28 cellular contexts compared by ENCODE assay signal in genomic region chr1:103187673-103188072, GRCh38.
"Had no signal": no experiment of that assay in that cellular context is flagged by ENCODE, and none has a peak within 500 bp of the region (broad histone marks: within the 10 kb centered on the region; RNA-seq: fewer than 3 reads in every experiment).

No MANE protein-coding gene starts in this region.

- FAIRE-seq: urothelium cell line had no signal

- H3K36me3 Mint-ChIP-seq: stimulated activated effector memory CD8-positive, alpha-beta T cell treated with anti-CD3 and anti-CD28 coated beads, Interleukin-12 subunit alpha, Interleukin-12 subunit beta, amount 100 ng/mL, for 72 hours; stimulated activated memory B cell treated with anti-CD40 and anti-IgM and Interleukin-4, amounts not matched to agents 10 μg/mL and 1 μg/mL and 100 μg/mL, for 72 hours; stimulated activated naive B cell treated with anti-CD40 and anti-IgM and Interleukin-4, amounts not matched to agents 10 μg/mL and 1 μg/mL and 100 μg/mL, for 72 hours; type B pancreatic cell had no signal

- H3K4me3 Mint-ChIP-seq: stimulated activated effector memory CD8-positive, alpha-beta T cell treated with anti-CD3 and anti-CD28 coated beads, Interleukin-12 subunit alpha, Interleukin-12 subunit beta, amount 100 ng/mL, for 72 hours; stimulated activated memory B cell treated with anti-CD40 and anti-IgM and Interleukin-4, amounts not matched to agents 10 μg/mL and 1 μg/mL and 100 μg/mL, for 72 hours; stimulated activated naive B cell treated with anti-CD40 and anti-IgM and Interleukin-4, amounts not matched to agents 10 μg/mL and 1 μg/mL and 100 μg/mL, for 72 hours; stimulated activated naive CD8-positive, alpha-beta T cell treated with anti-CD3 and anti-CD28 coated beads, Interleukin-15, amount 100 ng/mL, for 72 hours; stimulated activated naive CD8-positive, alpha-beta T cell treated with anti-CD3 and anti-CD28 coated beads, Interleukin-15, Interleukin-2, amounts not matched to agents 100 ng/mL and 50 ng/mL, for 24 hours; type B pancreatic cell had no signal

- H3K4me3 ChIP-seq: stomach, suprapubic skin, testis, thoracic aorta, thyroid gland, tibial artery, tibial nerve, transverse colon, upper lobe of left lung, upper lobe of right lung, uterus, vagina had no signal

- H3K27me3 ChIP-seq: stomach, suprapubic skin, testis, thyroid gland, tibial artery, tibial nerve, transverse colon, upper lobe of left lung, upper lobe of right lung, uterus, vagina had no signal

- H3K27ac Mint-ChIP-seq: stimulated activated effector memory CD8-positive, alpha-beta T cell treated with anti-CD3 and anti-CD28 coated beads, Interleukin-12 subunit alpha, Interleukin-12 subunit beta, amount 100 ng/mL, for 72 hours; stimulated activated memory B cell treated with anti-CD40 and anti-IgM and Interleukin-4, amounts not matched to agents 10 μg/mL and 1 μg/mL and 100 μg/mL, for 72 hours; stimulated activated naive B cell treated with anti-CD40 and anti-IgM and Interleukin-4, amounts not matched to agents 10 μg/mL and 1 μg/mL and 100 μg/mL, for 72 hours; stimulated activated naive CD8-positive, alpha-beta T cell treated with anti-CD3 and anti-CD28 coated beads, Interleukin-15, amount 100 ng/mL, for 72 hours; stimulated activated naive CD8-positive, alpha-beta T cell treated with anti-CD3 and anti-CD28 coated beads, Interleukin-15, Interleukin-2, amounts not matched to agents 100 ng/mL and 50 ng/mL, for 24 hours; type B pancreatic cell had no signal

- H3K4me1 Mint-ChIP-seq: stimulated activated effector memory CD8-positive, alpha-beta T cell treated with anti-CD3 and anti-CD28 coated beads, Interleukin-12 subunit alpha, Interleukin-12 subunit beta, amount 100 ng/mL, for 72 hours; stimulated activated memory B cell treated with anti-CD40 and anti-IgM and Interleukin-4, amounts not matched to agents 10 μg/mL and 1 μg/mL and 100 μg/mL, for 72 hours; stimulated activated naive B cell treated with anti-CD40 and anti-IgM and Interleukin-4, amounts not matched to agents 10 μg/mL and 1 μg/mL and 100 μg/mL, for 72 hours; stimulated activated naive CD8-positive, alpha-beta T cell treated with anti-CD3 and anti-CD28 coated beads, Interleukin-15, amount 100 ng/mL, for 72 hours had no signal

- H3K4me1 ChIP-seq: stomach, suprapubic skin, testis, thyroid gland, tibial artery, tibial nerve, transverse colon, upper lobe of left lung, upper lobe of right lung, uterus, vagina had no signal

- H3K36me3 ChIP-seq: stomach, suprapubic skin, thoracic aorta, thyroid gland, tibial artery, tibial nerve, transverse colon, upper lobe of left lung, upper lobe of right lung, uterus, vagina had no signal

- ATAC-seq: stimulated activated effector memory CD8-positive, alpha-beta T cell treated with anti-CD3 and anti-CD28 coated beads, Interleukin-12 subunit alpha, Interleukin-12 subunit beta, amount 100 ng/mL, for 72 hours; stimulated activated memory B cell treated with anti-CD40 and anti-IgM and Interleukin-4, amounts not matched to agents 10 μg/mL and 1 μg/mL and 100 μg/mL, for 72 hours; stimulated activated naive B cell treated with anti-CD40 and anti-IgM and Interleukin-4, amounts not matched to agents 10 μg/mL and 1 μg/mL and 100 μg/mL, for 72 hours; stimulated activated naive CD8-positive, alpha-beta T cell treated with anti-CD3 and anti-CD28 coated beads, Interleukin-15, amount 100 ng/mL, for 72 hours; stimulated activated naive CD8-positive, alpha-beta T cell treated with anti-CD3 and anti-CD28 coated beads, Interleukin-15, Interleukin-2, amounts not matched to agents 100 U/mL and 50 U/mL, for 24 hours; upper lobe of right lung had no signal

- H3K27me3 Mint-ChIP-seq: stimulated activated memory B cell treated with anti-CD40 and anti-IgM and Interleukin-4, amounts not matched to agents 10 μg/mL and 1 μg/mL and 100 μg/mL, for 72 hours; stimulated activated naive B cell treated with anti-CD40 and anti-IgM and Interleukin-4, amounts not matched to agents 10 μg/mL and 1 μg/mL and 100 μg/mL, for 72 hours; stimulated activated naive CD8-positive, alpha-beta T cell treated with anti-CD3 and anti-CD28 coated beads, Interleukin-15, amount 100 ng/mL, for 72 hours; stimulated activated naive CD8-positive, alpha-beta T cell treated with anti-CD3 and anti-CD28 coated beads, Interleukin-15, Interleukin-2, amounts not matched to agents 100 ng/mL and 50 ng/mL, for 24 hours; type B pancreatic cell had no signal

- H3K9me3 ChIP-seq: stomach, suprapubic skin, testis, thoracic aorta, thyroid gland, tibial artery, transverse colon, upper lobe of left lung, upper lobe of right lung, uterus, vagina had no signal

- DNase-seq: stimulated activated CD4-positive, alpha-beta T cell treated with anti-CD3 and anti-CD28 coated beads, Interleukin-2, amount 100 ng/mL, for 48 hours; stimulated activated CD4-positive, alpha-beta T cell treated with anti-CD3 and anti-CD28 coated beads, Interleukin-4, amount 100 ng/mL, for 1 hour; stimulated activated CD4-positive, alpha-beta T cell treated with anti-CD3 and anti-CD28 coated beads, Interleukin-4, amount 100 ng/mL, for 24 hours; stimulated activated CD4-positive, alpha-beta T cell treated with anti-CD3 and anti-CD28 coated beads, Interleukin-4, amount 100 ng/mL, for 4 hours; stimulated activated CD8-positive, alpha-beta memory T cell treated with anti-CD3 and anti-CD28 coated beads, Interleukin-4, amount 100 ng/mL, for 48 hours; stimulated activated naive B cell treated with anti-CD40 and anti-IgM and Interleukin-4, amounts not matched to agents 10 μg/mL and 1 μg/mL and 100 μg/mL, for 72 hours; stimulated activated naive CD4-positive, alpha-beta T cell; stimulated activated naive CD4-positive, alpha-beta T cell treated with Interleukin-2 at 50 U/mL for 16 hours; stimulated activated naive CD8-positive, alpha-beta T cell treated with anti-CD3 and anti-CD28 coated beads, Interleukin-15, amount 100 ng/mL, for 72 hours; stimulated activated naive CD8-positive, alpha-beta T cell treated with anti-CD3 and anti-CD28 coated beads, Interleukin-15, Interleukin-2, amounts not matched to agents 100 U/mL and 50 U/mL, for 24 hours; stomach; substantia nigra; testis; thyroid gland; tibial artery; transverse colon; upper lobe of left lung; upper lobe of right lung; uterus had no signal

- H3K27ac ChIP-seq: stomach, suprapubic skin, testis, thoracic aorta, thyroid gland, tibial artery, tibial nerve, transverse colon, upper lobe of left lung, upper lobe of right lung, uterus, vagina had no signal
